In genomic region chrX:153125696-153126095, GRCh38 we compare ENCODE assay signal across 8 cellular contexts. TPM values are rescaled to one million over a fixed set of nuclear protein-coding genes. Genes with fewer than 3 reads are reported as not detected.
"Had no signal": no experiment of that assay in that cellular context is flagged by ENCODE, and none has a peak within 500 bp of the region (broad histone marks: within the 10 kb centered on the region; RNA-seq: fewer than 3 reads in every experiment).

No MANE protein-coding gene starts in this region.

RNA-seq across cellular contexts. Expression of gene MAGEA1, which starts 53.4 kb away (rescaled TPM):
- total RNA-seq: OCI-LY7, PC-9, Peyer's patch, Right ventricle myocardium inferior, Right ventricle myocardium superior, SJCRH30, SJSA1 had no signal

RNA-seq across cellular contexts. Expression of gene PNMA6A, which starts 53.4 kb away (rescaled TPM):
- total RNA-seq: PC-3, PC-9, SJCRH30, SJSA1 had no signal
